In genomic region chr6:5866547-5867051, GRCh38 we compare ENCODE assay signal across 8 cellular contexts.
A peak's percentile ranks its signal among the peaks of the same experiment; 100 is the strongest.
DNase-seq lines count a peak whose midpoint lies in the region; ATAC-seq and TF ChIP-seq lines count a peak whose summit lies in the region.

No MANE protein-coding gene starts in this region.

- in situ Hi-C loops in ACHN (cut with HindIII; ENCODE audit: low pct_ligation_motif_present, low pct_unique_long_range_greater_than_20kb, low sequenced_read_pairs), result no loop called here

- no peak overlapping the region for H3K9ac ChIP-seq in SK-N-SH

- H2AFZ ChIP-seq in SK-N-SH (ENCODE audit: low read depth), result peak overlapping the region; percentile 44

- H3K9me3 ChIP-seq in SK-N-SH (no peaks in the 10 kb centered on the region), spleen (peaks cover 0 to 20% (median 14%) of the 10 kb centered on the region in 8 donors), uterus (no peaks in the 10 kb centered on the region)

- POLR2A ChIA-PET in SK-N-SH (lab: Yijun Ruan, JAX), result no interaction called here

- H3K9me2 ChIP-seq in SK-N-SH, result no peaks in the 10 kb centered on the region

- H3F3A ChIP-seq in SK-N-SH (replicated peaks; ENCODE audit: insufficient read depth), result no peaks in the 10 kb centered on the region

- no peak for TF ChIP-seq EP300 in SK-N-SH (IDR thresholded peaks at IDR 0.05; ENCODE audit: borderline replicate concordance in 1 of 2, low read depth in 1 of 2, low read length in 1 of 2)

- H3K27ac ChIP-seq in SK-N-SH (ENCODE audit: low read depth in 2 of 2, low read length in 1 of 2) (no peak overlapping the region), spleen (peak overlapping the region; percentile 47 to 78 (median 70)), uterus (no peak overlapping the region)

- ATAC-seq in GM18505 (IDR thresholded peaks at IDR 0.05; ENCODE audit: unreplicated experiment) (no peak), HG03139 (IDR thresholded peaks at IDR 0.05; ENCODE audit: unreplicated experiment) (no peak)

- TF ChIP-seq POLR2A in spleen (IDR thresholded peaks at IDR 0.05) (no peak), GM18505 (IDR thresholded peaks at IDR 0.05; ENCODE audit: borderline replicate concordance, extremely low read depth, insufficient read depth, insufficient read length) (no peak), uterus (IDR thresholded peaks at IDR 0.05) (no peak)

- 20% methylated on average over 4 of the region's 4 CpGs for WGBS in SK-N-SH (ENCODE audit: low lambda C conversion rate)
- 46 to 65% (median 50%) methylated on average over 4 of the region's 4 CpGs for WGBS in spleen, 5 donors

- H3K36me3 ChIP-seq in SK-N-SH (replicated peaks in 1 of 2; ENCODE audit: control insufficient read depth in 1 of 2, insufficient read depth in 2 of 2, low read length in 1 of 2) (no peaks in the 10 kb centered on the region), spleen (no peaks in the 10 kb centered on the region), uterus (no peaks in the 10 kb centered on the region)

- no peak for TF ChIP-seq RAD21 in SK-N-SH (IDR thresholded peaks at IDR 0.05; ENCODE audit: low read length)

- CTCF ChIA-PET in SK-N-SH (lab: Yijun Ruan, JAX), result no interaction called here

- peak; percentile 28 for DNase-seq in ACHN
- peak; percentile 15 for DNase-seq in HS-5 (ENCODE audit: low read depth)
- no peak for DNase-seq in SK-N-SH
- peak; percentile 14 for DNase-seq in fibroblast of the conjunctiva (ENCODE audit: low read depth)
- no peak for DNase-seq in spleen
- DNase-seq in uterus, result no peak

- intact Hi-C loops in spleen (cut with DNase I; ENCODE audit: low total_unique reads), result no loop called here
- intact Hi-C loops in uterus (cut with DNase I; ENCODE audit: low total_unique reads), result no loop called here

- TF ChIP-seq CTCF in SK-N-SH (IDR thresholded peaks at IDR 0.05), result no peak
- no peak for TF ChIP-seq CTCF in spleen (IDR thresholded peaks at IDR 0.05 in 8 of 11, conservative IDR thresholded peaks at IDR 0.05 in 3 of 11)
- no peak for TF ChIP-seq CTCF in uterus (IDR thresholded peaks at IDR 0.05)

- peak overlapping the region; percentile 68 for H3K4me2 ChIP-seq in SK-N-SH

- H3K27me3 ChIP-seq in SK-N-SH (ENCODE audit: insufficient read depth) (no peaks in the 10 kb centered on the region), spleen (replicated peaks in 1 of 7) (no peaks in the 10 kb centered on the region), uterus (no peaks in the 10 kb centered on the region)

- no peaks in the 10 kb centered on the region; a peak in 1 of 4 replicates for H3K4me1 ChIP-seq in SK-N-SH (ENCODE audit: control insufficient read depth in 1 of 2, insufficient read depth in 2 of 2, low read depth in 1 of 2, low read length in 1 of 2)
- peaks cover 0 to 37% (median 9%) of the 10 kb centered on the region in 6 donors for H3K4me1 ChIP-seq in spleen
- H3K4me1 ChIP-seq in uterus, result no peaks in the 10 kb centered on the region

- H4K20me1 ChIP-seq in SK-N-SH (ENCODE audit: insufficient read depth), result no peaks in the 10 kb centered on the region

- H3K4me3 ChIP-seq in SK-N-SH (ENCODE audit: low read depth in 2 of 2, low read length in 1 of 2) (peak overlapping the region; percentile 26 to 31), spleen (peak overlapping the region in 5 of 8 donors; percentile 4 to 51 (median 14)), uterus (no peak overlapping the region)

- H3K79me2 ChIP-seq in SK-N-SH (ENCODE audit: insufficient read depth), result no peaks in the 10 kb centered on the region

TF ChIP-seq in SK-N-SH, 30 proteins besides CTCF, POLR2A, EP300 and RAD21:
- no peak for TF ChIP-seq NRF1 (IDR thresholded peaks at IDR 0.05; ENCODE audit: low read depth, low read length)
- no peak for TF ChIP-seq FOXM1 (IDR thresholded peaks at IDR 0.05; ENCODE audit: low read depth)
- TF ChIP-seq RFX5 (IDR thresholded peaks at IDR 0.05; ENCODE audit: low read length), result no peak
- no peak for TF ChIP-seq TCF12 (IDR thresholded peaks at IDR 0.05)
- TF ChIP-seq, protein P1, sequence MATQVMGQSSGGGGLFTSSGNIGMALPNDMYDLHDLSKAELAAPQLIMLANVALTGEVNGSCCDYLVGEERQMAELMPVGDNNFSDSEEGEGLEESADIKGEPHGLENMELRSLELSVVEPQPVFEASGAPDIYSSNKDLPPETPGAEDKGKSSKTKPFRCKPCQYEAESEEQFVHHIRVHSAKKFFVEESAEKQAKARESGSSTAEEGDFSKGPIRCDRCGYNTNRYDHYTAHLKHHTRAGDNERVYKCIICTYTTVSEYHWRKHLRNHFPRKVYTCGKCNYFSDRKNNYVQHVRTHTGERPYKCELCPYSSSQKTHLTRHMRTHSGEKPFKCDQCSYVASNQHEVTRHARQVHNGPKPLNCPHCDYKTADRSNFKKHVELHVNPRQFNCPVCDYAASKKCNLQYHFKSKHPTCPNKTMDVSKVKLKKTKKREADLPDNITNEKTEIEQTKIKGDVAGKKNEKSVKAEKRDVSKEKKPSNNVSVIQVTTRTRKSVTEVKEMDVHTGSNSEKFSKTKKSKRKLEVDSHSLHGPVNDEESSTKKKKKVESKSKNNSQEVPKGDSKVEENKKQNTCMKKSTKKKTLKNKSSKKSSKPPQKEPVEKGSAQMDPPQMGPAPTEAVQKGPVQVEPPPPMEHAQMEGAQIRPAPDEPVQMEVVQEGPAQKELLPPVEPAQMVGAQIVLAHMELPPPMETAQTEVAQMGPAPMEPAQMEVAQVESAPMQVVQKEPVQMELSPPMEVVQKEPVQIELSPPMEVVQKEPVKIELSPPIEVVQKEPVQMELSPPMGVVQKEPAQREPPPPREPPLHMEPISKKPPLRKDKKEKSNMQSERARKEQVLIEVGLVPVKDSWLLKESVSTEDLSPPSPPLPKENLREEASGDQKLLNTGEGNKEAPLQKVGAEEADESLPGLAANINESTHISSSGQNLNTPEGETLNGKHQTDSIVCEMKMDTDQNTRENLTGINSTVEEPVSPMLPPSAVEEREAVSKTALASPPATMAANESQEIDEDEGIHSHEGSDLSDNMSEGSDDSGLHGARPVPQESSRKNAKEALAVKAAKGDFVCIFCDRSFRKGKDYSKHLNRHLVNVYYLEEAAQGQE (IDR thresholded peaks at IDR 0.05; ENCODE audit: low read depth, low read length), result no peak
- no peak for TF ChIP-seq MAX (IDR thresholded peaks at IDR 0.05; ENCODE audit: low read depth)
- TF ChIP-seq TEAD4 (IDR thresholded peaks at IDR 0.05; ENCODE audit: borderline replicate concordance, insufficient read depth), result no peak
- TF ChIP-seq RCOR1 (IDR thresholded peaks at IDR 0.05; ENCODE audit: low read length), result no peak
- no peak for TF ChIP-seq RXRA (IDR thresholded peaks at IDR 0.05; ENCODE audit: borderline replicate concordance, low read depth)
- TF ChIP-seq, protein P2, sequence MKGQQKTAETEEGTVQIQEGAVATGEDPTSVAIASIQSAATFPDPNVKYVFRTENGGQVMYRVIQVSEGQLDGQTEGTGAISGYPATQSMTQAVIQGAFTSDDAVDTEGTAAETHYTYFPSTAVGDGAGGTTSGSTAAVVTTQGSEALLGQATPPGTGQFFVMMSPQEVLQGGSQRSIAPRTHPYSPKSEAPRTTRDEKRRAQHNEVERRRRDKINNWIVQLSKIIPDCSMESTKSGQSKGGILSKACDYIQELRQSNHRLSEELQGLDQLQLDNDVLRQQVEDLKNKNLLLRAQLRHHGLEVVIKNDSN (IDR thresholded peaks at IDR 0.05; ENCODE audit: borderline replicate concordance, low read depth), result no peak
- TF ChIP-seq CHD2 (IDR thresholded peaks at IDR 0.05; ENCODE audit: low read length, partially characterized antibody), result no peak
- TF ChIP-seq FOSL2 (IDR thresholded peaks at IDR 0.05; ENCODE audit: borderline replicate concordance, low read depth), result no peak
- no peak for TF ChIP-seq ZBTB33 (IDR thresholded peaks at IDR 0.05; ENCODE audit: borderline replicate concordance, low read depth)
- TF ChIP-seq TAF1 (IDR thresholded peaks at IDR 0.05; ENCODE audit: borderline replicate concordance, low read depth, low read length), result no peak
- TF ChIP-seq, protein P3, sequence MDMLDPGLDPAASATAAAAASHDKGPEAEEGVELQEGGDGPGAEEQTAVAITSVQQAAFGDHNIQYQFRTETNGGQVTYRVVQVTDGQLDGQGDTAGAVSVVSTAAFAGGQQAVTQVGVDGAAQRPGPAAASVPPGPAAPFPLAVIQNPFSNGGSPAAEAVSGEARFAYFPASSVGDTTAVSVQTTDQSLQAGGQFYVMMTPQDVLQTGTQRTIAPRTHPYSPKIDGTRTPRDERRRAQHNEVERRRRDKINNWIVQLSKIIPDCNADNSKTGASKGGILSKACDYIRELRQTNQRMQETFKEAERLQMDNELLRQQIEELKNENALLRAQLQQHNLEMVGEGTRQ (IDR thresholded peaks at IDR 0.05; ENCODE audit: borderline replicate concordance, low read depth, low read length), result no peak
- no peak for TF ChIP-seq JUND (IDR thresholded peaks at IDR 0.05)
- TF ChIP-seq YY1 (IDR thresholded peaks at IDR 0.05; ENCODE audit: low read depth), result no peak
TF ChIP-seq in SK-N-SH: peak in this region for 0.

Comparison
In these comparisons a context has a peak if more than half of its experiments do, and no peak if none do; other contexts are left out.
1. DNase-seq: peak in ACHN (single experiment), HS-5 (single experiment) and fibroblast of the conjunctiva (single experiment); none in SK-N-SH (single experiment), spleen (single experiment) and uterus (0 of 2).
2. H3K27ac ChIP-seq: peak in spleen (8 of 8); none in SK-N-SH (0 of 2) and uterus (0 of 2).
3. H3K4me3 ChIP-seq: peak in SK-N-SH (2 of 2) and spleen (5 of 8); none in uterus (0 of 2).